ENCODE assay signal across 22 cellular contexts in genomic region chr3:98514948-98515347, GRCh38. TPM values are rescaled to one million over a fixed set of nuclear protein-coding genes. Genes with fewer than 3 reads are reported as not detected.
A peak's percentile ranks its signal among the peaks of the same experiment; 100 is the strongest.
DNase-seq lines count a peak whose midpoint lies in the region; ATAC-seq, FAIRE-seq and TF ChIP-seq lines count a peak whose summit lies in the region.
"Had no signal": no experiment of that assay in that cellular context is flagged by ENCODE, and none has a peak within 500 bp of the region (broad histone marks: within the 10 kb centered on the region; RNA-seq: fewer than 3 reads in every experiment).

No MANE protein-coding gene starts in this region.

- H3K4me2 ChIP-seq in KMS-11 (peak overlapping the region; percentile 19; the same call in 1 of the 2 replicates), GM12878 (ENCODE audit: control insufficient read depth, insufficient read depth) (no peak overlapping the region)

- H3K27ac Mint-ChIP-seq in activated CD8-positive, alpha-beta memory T cell treated with anti-CD3 and anti-CD28 coated beads, Interleukin-2, amount 10 ng/mL, durations not matched to agents 7 days and 5 days: peak overlapping the region; percentile 26

- H3K9me3 ChIP-seq in GM12878 (replicated peaks; ENCODE audit: control insufficient read depth, insufficient read depth, low read length): no peaks in the 10 kb centered on the region

- no TSS peak for BruUV-seq in GM12878 (replicated peaks; lab: Mats Ljungman, UMichigan)

- H4K20me1 ChIP-seq in KMS-11 (ENCODE audit: insufficient read depth) (no peaks in the 10 kb centered on the region), GM12878 (ENCODE audit: control insufficient read depth, insufficient read depth) (no peaks in the 10 kb centered on the region)

- peaks cover 62% of the 10 kb centered on the region for H3K4me1 ChIP-seq in KMS-11 (ENCODE audit: low read depth, poor library complexity, severe bottlenecking)
- no peaks in the 10 kb centered on the region for H3K4me1 ChIP-seq in GM12878 (ENCODE audit: control insufficient read depth, insufficient read depth, low read length)

- POLR2A ChIA-PET in GM12878 (lab: Charles Lee): no interaction called here

- H3K4me3 Mint-ChIP-seq in activated CD8-positive, alpha-beta memory T cell treated with anti-CD3 and anti-CD28 coated beads, Interleukin-2, amount 10 ng/mL, durations not matched to agents 7 days and 5 days: no peak overlapping the region

- WGBS in GM12878 (ENCODE audit: insufficient coverage, insufficient replicate concordance, low lambda C conversion rate, missing lambda C conversion rate): 100% methylated on average over 1 of the region's 1 CpG

- TF ChIP-seq CTCF in KMS-11 (conservative IDR thresholded peaks at IDR 0.05; ENCODE audit: low read depth, low read length): no peak
- TF ChIP-seq CTCF in GM12878 (IDR thresholded peaks at IDR 0.05 in 2 of 3, conservative IDR thresholded peaks at IDR 0.05 in 1 of 3; ENCODE audit: control insufficient read depth in 2 of 3, extremely low read depth in 1 of 3, insufficient read depth in 1 of 3, low read depth in 3 of 3, low read length in 3 of 3): no peak

- peaks cover 2% of the 10 kb centered on the region for H3K9me3 Mint-ChIP-seq in activated CD8-positive, alpha-beta memory T cell treated with anti-CD3 and anti-CD28 coated beads, Interleukin-2, amount 10 ng/mL, durations not matched to agents 7 days and 5 days (ENCODE audit: low read depth)

- SMC1A ChIA-PET in GM12878 (lab: Charles Lee; ENCODE audit: uncharacterized antibody, unreplicated experiment): interaction anchor here (1.1 to 1.6 kb wide), 4 partner anchors 14 to 75 kb away, joined by 3 to 4 read pairs (median 3); no protein-coding TSS in a partner anchor

- in situ Hi-C loops in GM12878 (cut with MboI): loop anchor here (10.0 kb wide), 1 partner anchor 480 kb away; the partner anchor contains the start of gene GABRR3

- ATAC-seq in activated CD8-positive, alpha-beta memory T cell treated with anti-CD3 and anti-CD28 coated beads, Interleukin-2, amount 10 ng/mL, durations not matched to agents 7 days and 5 days: peak; percentile 31
- peak; percentile 17 for ATAC-seq in GM12878
- no peak for ATAC-seq in GM19467 (IDR thresholded peaks at IDR 0.05; ENCODE audit: unreplicated experiment)
- ATAC-seq in GM21723 (IDR thresholded peaks at IDR 0.05; ENCODE audit: unreplicated experiment): no peak

- no peak for DNase-seq in activated CD8-positive, alpha-beta memory T cell treated with anti-CD3 and anti-CD28 coated beads, Interleukin-2, amount 10 ng/mL, durations not matched to agents 7 days and 5 days
- DNase-seq in activated CD8-positive, alpha-beta memory T cell treated with anti-CD3 and anti-CD28 coated beads, Interleukin-2, amount 50 U/mL, for 48 hours: no peak
- DNase-seq in GM12878 (ENCODE audit: low read depth, low spot score) (no peak), substantia nigra (lab: John Stamatoyannopoulos, UW) (no peak), C1 segment of cervical spinal cord (lab: John Stamatoyannopoulos, UW) (no peak)
- DNase-seq: DND-41; GDM1; KBM-7; NCI-H1092 treated with DMSO at 0.1 percent for 48 hours; NCI-H1694; NCI-H2107; NCI-H226; NCI-H526; NK-92 treated with Interleukin-12 subunit alpha and Interleukin-12 subunit beta, amount 100 ng/mL, for 24 hours; OCI-M1 had no signal

- H3K4me1 Mint-ChIP-seq in activated CD8-positive, alpha-beta memory T cell treated with anti-CD3 and anti-CD28 coated beads, Interleukin-2, amount 10 ng/mL, durations not matched to agents 7 days and 5 days: peaks cover 67% of the 10 kb centered on the region

- CTCF ChIA-PET in activated CD8-positive, alpha-beta memory T cell treated with anti-CD3 and anti-CD28 coated beads, Interleukin-2, amount 10 ng/mL, durations not matched to agents 7 days and 5 days (lab: Charles Lee): no interaction called here
- CTCF ChIA-PET in GM12878 (lab: Yijun Ruan, JAX): interaction anchor here (0.5 to 0.7 kb wide), 2 partner anchors 8 to 316 kb away, joined by 4 read pairs; partner anchors contain the start of gene CLDND1

- H3K27me3 ChIP-seq in KMS-11 (ENCODE audit: insufficient read depth, low read depth): no peaks in the 10 kb centered on the region
- no peaks in the 10 kb centered on the region for H3K27me3 ChIP-seq in GM12878 (replicated peaks in 1 of 2; ENCODE audit: control insufficient read depth in 2 of 2, insufficient read depth in 2 of 2, low read length in 1 of 2)

- H3K9ac ChIP-seq in KMS-11 (no peak overlapping the region), GM12878 (ENCODE audit: control insufficient read depth, insufficient read depth, low read length) (no peak overlapping the region)

- no peaks in the 10 kb centered on the region for H3K27me3 Mint-ChIP-seq in activated CD8-positive, alpha-beta memory T cell treated with anti-CD3 and anti-CD28 coated beads, Interleukin-2, amount 10 ng/mL, durations not matched to agents 7 days and 5 days

- TF ChIP-seq EP300 in GM12878 (IDR thresholded peaks at IDR 0.05; ENCODE audit: borderline replicate concordance in 1 of 2, control insufficient read depth in 1 of 2, low read depth in 2 of 2, low read length in 2 of 2): no peak

- H3K4me3 ChIP-seq in KMS-11 (IDR thresholded peaks at IDR 0.05; ENCODE audit: insufficient read depth, low read depth, low read length) (no peak overlapping the region), GM12878 (no peak overlapping the region)

- no peak for TF ChIP-seq RAD21 in GM12878 (IDR thresholded peaks at IDR 0.05; ENCODE audit: insufficient read depth, low read depth, low read length)

- FAIRE-seq in GM12878 (lab: Jason Lieb, UNC): no peak
- FAIRE-seq: D721Med, H54 had no signal

- H3K79me2 ChIP-seq in KMS-11 (ENCODE audit: insufficient read depth, low read depth): peaks cover 18% of the 10 kb centered on the region; the same call in 1 of the 2 replicates
- H3K79me2 ChIP-seq in GM12878 (ENCODE audit: control insufficient read depth, insufficient read depth, low read length): peaks cover 33% of the 10 kb centered on the region

- intact Hi-C loops in GM12878 (cut with micrococcal nuclease; ENCODE audit: unreplicated experiment): no loop called here

- H3K27ac ChIP-seq in KMS-11: peak overlapping the region; percentile 8; the same call in 1 of the 2 replicates
- H3K27ac ChIP-seq in GM12878 (ENCODE audit: control insufficient read depth, insufficient read depth): no peak overlapping the region
- H3K27ac ChIP-seq in substantia nigra (ENCODE audit: low read depth, low read length, poor library complexity, severe bottlenecking): peak overlapping the region; percentile 56

- H3K36me3 Mint-ChIP-seq in activated CD8-positive, alpha-beta memory T cell treated with anti-CD3 and anti-CD28 coated beads, Interleukin-2, amount 10 ng/mL, durations not matched to agents 7 days and 5 days: peaks cover 86% of the 10 kb centered on the region

- no peak for TF ChIP-seq POLR2A in GM12878 (IDR thresholded peaks at IDR 0.05; ENCODE audit: low read depth, low read length)

- H3K36me3 ChIP-seq in KMS-11 (ENCODE audit: insufficient read depth): peaks cover 10% of the 10 kb centered on the region; the same call in 1 of the 2 replicates
- H3K36me3 ChIP-seq in GM12878 (ENCODE audit: control insufficient read depth in 2 of 2, insufficient read depth in 2 of 2, low read length in 1 of 2): peaks cover 0 to 24% of the 10 kb centered on the region in 2 experiments

- H2AFZ ChIP-seq in KMS-11 (ENCODE audit: low read depth) (no peak overlapping the region), GM12878 (ENCODE audit: control insufficient read depth, low read depth, low read length) (no peak overlapping the region)

- RAD21 ChIA-PET in GM12878 (lab: Charles Lee; ENCODE audit: unreplicated experiment): no interaction called here

RNA-seq across cellular contexts. Expression of gene CLDND1, which starts 7.8 kb away (rescaled TPM):
- 100 to 1,000 TPM; 514 to 528 TPM for total RNA-seq in activated CD8-positive, alpha-beta memory T cell treated with anti-CD3 and anti-CD28 coated beads, Interleukin-2, amount 10 ng/mL, durations not matched to agents 7 days and 5 days
- 296 and 302 TPM in 2 replicates for total RNA-seq in GM12878 (2013; cell fraction: nucleolus; rRNA removed)
- total RNA-seq in GM12878 (2014; rRNA removed): 123 and 164 TPM in 2 replicates
- 97.8 and 101 TPM in 2 replicates for total RNA-seq in GM12878 (2014; rRNA removed; fragmentation: Illumina TruSeq; extraction: Trizol)
- 124 and 130 TPM in 2 replicates for total RNA-seq in GM12878 (2021)
- polyA plus RNA-seq in GM12878 (2011; ENCODE audit: low read depth): 100 TPM
- polyA plus RNA-seq in GM12878 (2011; rRNA removed): 225 and 259 TPM in 2 replicates
- 110 and 197 TPM in 2 replicates for polyA plus RNA-seq in GM12878 (2011; cell fraction: cytosol; rRNA removed)
- polyA plus RNA-seq in GM12878 (2011; cell fraction: nucleus; rRNA removed): 273 and 287 TPM in 2 replicates
- 130 and 134 TPM in 2 replicates for polyA plus RNA-seq in GM12878 (2012)
- polyA plus RNA-seq in GM12878 (2014; fragmentation: Illumina TruSeq; extraction: Trizol): 173 and 232 TPM in 2 replicates
- 100 to 1,000 TPM; 150 to 163 TPM for polyA plus RNA-seq in GM12878 (2014; fragmentation: Nextera tagmentation; extraction: Ambion mirVana)
- 144 and 154 TPM in 2 replicates for polyA plus RNA-seq in GM12878 (2014; rRNA removed)
- polyA plus RNA-seq in GM12878 (2016; fragmentation: Nextera tagmentation; extraction: Ambion mirVana): 100 to 1,000 TPM; 144 to 154 TPM
- polyA minus RNA-seq in GM12878 (2011; rRNA and poly(A)+ RNA removed): 210 and 247 TPM in 2 replicates
- polyA minus RNA-seq in GM12878 (2011; cell fraction: cytosol; rRNA and poly(A)+ RNA removed): 72.8 and 86.1 TPM in 2 replicates
- 149 and 181 TPM in 2 replicates for polyA minus RNA-seq in GM12878 (2011; cell fraction: nucleus; rRNA and poly(A)+ RNA removed)

RNA-seq across cellular contexts. Expression of gene GPR15, which starts 16.8 kb away (rescaled TPM):
- 100 to 1,000 TPM; 107 to 182 TPM for total RNA-seq in activated CD8-positive, alpha-beta memory T cell treated with anti-CD3 and anti-CD28 coated beads, Interleukin-2, amount 10 ng/mL, durations not matched to agents 7 days and 5 days
- 136 and 143 TPM in 2 replicates for total RNA-seq in GM12878 (2013; cell fraction: nucleolus; rRNA removed)
- total RNA-seq in GM12878 (2014; rRNA removed) (150 and 170 TPM in 2 replicates), GM12878 (2014; rRNA removed; fragmentation: Illumina TruSeq; extraction: Trizol) (118 and 119 TPM in 2 replicates), GM12878 (2021) (105 TPM in 2 replicates)
- 81.6 TPM for polyA plus RNA-seq in GM12878 (2011; ENCODE audit: low read depth)
- polyA plus RNA-seq in GM12878 (2011; rRNA removed) (68.3 and 87.9 TPM in 2 replicates), GM12878 (2014; fragmentation: Illumina TruSeq; extraction: Trizol) (113 and 116 TPM in 2 replicates), GM12878 (2014; fragmentation: Nextera tagmentation; extraction: Ambion mirVana) (100 to 1,000 TPM in 1 of 2 experiments, 10 to 100 TPM in 1; 70.7 to 145 TPM), GM12878 (2014; rRNA removed) (82.7 and 83.9 TPM in 2 replicates), GM12878 (2016; fragmentation: Nextera tagmentation; extraction: Ambion mirVana) (100 to 1,000 TPM; 146 to 150 TPM)
- polyA plus RNA-seq in GM12878 (2011; cell fraction: cytosol; rRNA removed): 77.7 and 84.8 TPM in 2 replicates
- 59.0 and 81.9 TPM in 2 replicates for polyA plus RNA-seq in GM12878 (2011; cell fraction: nucleus; rRNA removed)
- polyA plus RNA-seq in GM12878 (2012): 69.4 and 117 TPM in 2 replicates
- 142 and 145 TPM in 2 replicates for polyA minus RNA-seq in GM12878 (2011; rRNA and poly(A)+ RNA removed)
- polyA minus RNA-seq in GM12878 (2011; cell fraction: cytosol; rRNA and poly(A)+ RNA removed): 29.7 and 31.3 TPM in 2 replicates
- polyA minus RNA-seq in GM12878 (2011; cell fraction: nucleus; rRNA and poly(A)+ RNA removed): 79.2 and 93.9 TPM in 2 replicates
- total RNA-seq: A673 had no signal

RNA-seq across cellular contexts. Expression of gene OR5K2, which starts 17.5 kb away (rescaled TPM):
- not detected for total RNA-seq in activated CD8-positive, alpha-beta memory T cell treated with anti-CD3 and anti-CD28 coated beads, Interleukin-2, amount 10 ng/mL, durations not matched to agents 7 days and 5 days
- total RNA-seq in GM12878 (2013; cell fraction: nucleolus; rRNA removed): 20.7 and 21.6 TPM in 2 replicates
- total RNA-seq in GM12878 (2014; rRNA removed) (not detected in 2 replicates), GM12878 (2014; rRNA removed; fragmentation: Illumina TruSeq; extraction: Trizol) (not detected in 2 replicates), GM12878 (2021) (not detected in 2 replicates)
- polyA plus RNA-seq in GM12878 (2011; ENCODE audit: low read depth): not detected
- polyA plus RNA-seq in GM12878 (2011; rRNA removed) (0.12 and 0.14 TPM in 2 replicates), GM12878 (2014; fragmentation: Illumina TruSeq; extraction: Trizol) (not detected in 2 replicates), GM12878 (2014; fragmentation: Nextera tagmentation; extraction: Ambion mirVana) (not detected), GM12878 (2014; rRNA removed) (not detected in 2 replicates), GM12878 (2016; fragmentation: Nextera tagmentation; extraction: Ambion mirVana) (not detected)
- not detected in 2 replicates for polyA plus RNA-seq in GM12878 (2011; cell fraction: cytosol; rRNA removed)
- 0.58 and 0.75 TPM in 2 replicates for polyA plus RNA-seq in GM12878 (2011; cell fraction: nucleus; rRNA removed)
- 0.11 TPM in 1 of 2 replicates, not detected in the other for polyA plus RNA-seq in GM12878 (2012)
- 1.3 and 2.9 TPM in 2 replicates for polyA minus RNA-seq in GM12878 (2011; rRNA and poly(A)+ RNA removed)
- not detected in 2 replicates for polyA minus RNA-seq in GM12878 (2011; cell fraction: cytosol; rRNA and poly(A)+ RNA removed)
- polyA minus RNA-seq in GM12878 (2011; cell fraction: nucleus; rRNA and poly(A)+ RNA removed): 4.7 and 5.0 TPM in 2 replicates
- total RNA-seq: A673, M059J had no signal

RNA-seq across cellular contexts. Expression of gene OR5K1, which starts 51.9 kb away (rescaled TPM):
- not detected for total RNA-seq in activated CD8-positive, alpha-beta memory T cell treated with anti-CD3 and anti-CD28 coated beads, Interleukin-2, amount 10 ng/mL, durations not matched to agents 7 days and 5 days
- 86.6 and 90.9 TPM in 2 replicates for total RNA-seq in GM12878 (2013; cell fraction: nucleolus; rRNA removed)
- total RNA-seq in GM12878 (2014; rRNA removed): not detected in 2 replicates
- not detected in 2 replicates for total RNA-seq in GM12878 (2014; rRNA removed; fragmentation: Illumina TruSeq; extraction: Trizol)
- total RNA-seq in GM12878 (2021): not detected in 2 replicates
- not detected for polyA plus RNA-seq in GM12878 (2011; ENCODE audit: low read depth)
- polyA plus RNA-seq in GM12878 (2011; rRNA removed): 0.50 and 1.2 TPM in 2 replicates
- polyA plus RNA-seq in GM12878 (2011; cell fraction: cytosol; rRNA removed): 0.03 and 0.04 TPM in 2 replicates
- 1.3 and 1.9 TPM in 2 replicates for polyA plus RNA-seq in GM12878 (2011; cell fraction: nucleus; rRNA removed)
- polyA plus RNA-seq in GM12878 (2012): not detected in 2 replicates
- polyA plus RNA-seq in GM12878 (2014; fragmentation: Illumina TruSeq; extraction: Trizol): not detected in 2 replicates
- not detected for polyA plus RNA-seq in GM12878 (2014; fragmentation: Nextera tagmentation; extraction: Ambion mirVana)
- not detected in 2 replicates for polyA plus RNA-seq in GM12878 (2014; rRNA removed)
- not detected for polyA plus RNA-seq in GM12878 (2016; fragmentation: Nextera tagmentation; extraction: Ambion mirVana)
- polyA minus RNA-seq in GM12878 (2011; rRNA and poly(A)+ RNA removed): 4.1 TPM in 2 replicates
- polyA minus RNA-seq in GM12878 (2011; cell fraction: cytosol; rRNA and poly(A)+ RNA removed): not detected in 2 replicates
- 6.9 and 7.4 TPM in 2 replicates for polyA minus RNA-seq in GM12878 (2011; cell fraction: nucleus; rRNA and poly(A)+ RNA removed)
- total RNA-seq: A673, M059J had no signal

Comparison
In these comparisons a context has a peak if more than half of its experiments do, and no peak if none do; other contexts are left out.
1. ATAC-seq: peak in activated CD8-positive, alpha-beta memory T cell treated with anti-CD3 and anti-CD28 coated beads, Interleukin-2, amount 10 ng/mL, durations not matched to agents 7 days and 5 days (single experiment) and GM12878 (single experiment); none in GM19467 (single experiment) and GM21723 (single experiment).